8 cellular contexts compared by ENCODE assay signal in the genomic region with DNA sequence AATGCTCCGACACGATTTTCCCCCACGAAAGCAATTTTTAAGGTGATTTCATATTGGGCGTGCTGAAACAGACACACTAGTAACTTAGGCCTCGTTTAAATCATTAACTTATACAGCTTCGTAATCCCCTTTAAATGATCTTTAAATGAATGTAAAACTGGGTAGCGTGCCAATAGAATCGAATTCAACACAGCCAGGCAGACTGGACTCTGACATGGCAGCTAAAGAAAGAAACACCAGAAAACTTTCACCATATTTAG. TPM values are rescaled to one million over a fixed set of nuclear protein-coding genes. Genes with fewer than 3 reads are reported as not detected.
DNase-seq lines count a peak whose midpoint lies in the region; ATAC-seq, FAIRE-seq and TF ChIP-seq lines count a peak whose summit lies in the region.

No MANE protein-coding gene starts in this region.

- H4K20me1 ChIP-seq in endothelial cell of umbilical vein (replicated peaks; ENCODE audit: control insufficient read depth, extremely low read depth, insufficient read depth, low read length) = no peaks in the 10 kb centered on the region

- H3K36me3 Mint-ChIP-seq in osteocyte (ENCODE audit: unreplicated experiment) = no peaks in the 10 kb centered on the region

- peak overlapping the region; percentile 99 for H3K27ac ChIP-seq in C4-2B
- H3K27ac ChIP-seq in endothelial cell of umbilical vein (ENCODE audit: insufficient read depth, low read depth, low read length) = peak overlapping the region; percentile 98

- CTCF ChIA-PET in endothelial cell of umbilical vein (lab: Charles Lee) = interaction anchor here (1.4 to 5.1 kb wide), 2 partner anchors 14 to 1252 kb away, joined by 5 to 66 read pairs; no protein-coding TSS in a partner anchor

- no peak for TF ChIP-seq CTCF in C4-2B (conservative IDR thresholded peaks at IDR 0.05)
- no peak for TF ChIP-seq CTCF in endothelial cell of umbilical vein (IDR thresholded peaks at IDR 0.05; ENCODE audit: extremely low read depth in 1 of 2, insufficient read depth in 1 of 2, low read depth in 1 of 2, low read length in 2 of 2)
- no peak for TF ChIP-seq CTCF in osteocyte (IDR thresholded peaks at IDR 0.05)

- peaks cover 56% of the 10 kb centered on the region for H3K4me1 ChIP-seq in endothelial cell of umbilical vein (ENCODE audit: control insufficient read depth, extremely low read depth, insufficient read depth, low read length)

- DNase-seq in OCI-M1 (lab: John Stamatoyannopoulos, UW) (peak; percentile 69), endothelial cell of umbilical vein (ENCODE audit: low read depth, low spot score) (no peak), osteocyte (ENCODE audit: extremely low spot score, unreplicated experiment) (no peak), DMS53 (lab: John Stamatoyannopoulos, UW) (no peak)
- no peak for DNase-seq in stimulated activated CD4-positive, alpha-beta T cell treated with anti-CD3 and anti-CD28 coated beads, Interleukin-12 subunit alpha, Interleukin-12 subunit beta, amount 100 ng/mL, for 4 hours

- peak overlapping the region; percentile 57 for H3K4me2 ChIP-seq in endothelial cell of umbilical vein (ENCODE audit: insufficient read depth, low read length)

- no peaks in the 10 kb centered on the region for H3K9me1 ChIP-seq in endothelial cell of umbilical vein (replicated peaks; ENCODE audit: control insufficient read depth, extremely low read depth, insufficient read depth, low read length)

- no peak for TF ChIP-seq POLR2A in endothelial cell of umbilical vein (IDR thresholded peaks at IDR 0.05; ENCODE audit: low read depth, low read length)

- FAIRE-seq in endothelial cell of umbilical vein (lab: Jason Lieb, UNC) = no peak

- ATAC-seq in HG03354 (IDR thresholded peaks at IDR 0.05; ENCODE audit: poor library complexity, severe bottlenecking, unreplicated experiment) = no peak
- no peak for ATAC-seq in HG02759 (IDR thresholded peaks at IDR 0.05; ENCODE audit: unreplicated experiment)

- H3K27me3 ChIP-seq in endothelial cell of umbilical vein (ENCODE audit: control insufficient read depth in 2 of 2, insufficient read depth in 2 of 2, low read length in 2 of 2) = peaks cover 15 to 32% of the 10 kb centered on the region in 2 experiments

- peaks cover 54% of the 10 kb centered on the region for H3K4me1 Mint-ChIP-seq in osteocyte (ENCODE audit: unreplicated experiment)

- TSS peak; percentile 66 for BruUV-seq in endothelial cell of umbilical vein (replicated peaks; lab: Mats Ljungman, UMichigan)

- peak overlapping the region; percentile 25 to 51 (median 49) for H3K4me3 ChIP-seq in endothelial cell of umbilical vein (replicated peaks in 1 of 3; ENCODE audit: insufficient read depth in 1 of 3, low read depth in 1 of 3, low read length in 3 of 3)

- peak overlapping the region; percentile 90 for H3K27ac Mint-ChIP-seq in osteocyte (ENCODE audit: unreplicated experiment)

- H3K9ac ChIP-seq in endothelial cell of umbilical vein (replicated peaks; ENCODE audit: extremely low read depth, insufficient read depth, low read length) = peak overlapping the region; percentile 95

- H3K4me3 Mint-ChIP-seq in osteocyte (ENCODE audit: unreplicated experiment) = peak overlapping the region; percentile 72

- peaks cover 8% of the 10 kb centered on the region for H3K27me3 Mint-ChIP-seq in osteocyte (ENCODE audit: unreplicated experiment)

- H3K9me3 Mint-ChIP-seq in osteocyte (ENCODE audit: unreplicated experiment) = peaks cover 2% of the 10 kb centered on the region

- intact Hi-C loops in endothelial cell of umbilical vein (cut with micrococcal nuclease) = loop anchor here (5.0 kb wide), 3 partner anchors 97 to 1762 kb away; a partner anchor contains a TSS

- H3K36me3 ChIP-seq in endothelial cell of umbilical vein (ENCODE audit: control insufficient read depth in 2 of 2, extremely low read depth in 1 of 2, insufficient read depth in 2 of 2, low read length in 2 of 2) = no peaks in the 10 kb centered on the region

- H3K79me2 ChIP-seq in endothelial cell of umbilical vein (ENCODE audit: control insufficient read depth, insufficient read depth, low read length) = no peaks in the 10 kb centered on the region

- POLR2A ChIA-PET in endothelial cell of umbilical vein (lab: Charles Lee) = no interaction called here

- peak overlapping the region; percentile 83 for H2AFZ ChIP-seq in endothelial cell of umbilical vein (ENCODE audit: low read depth, low read length)

- dilution Hi-C loops in endothelial cell of umbilical vein (cut with MboI; ENCODE audit: extremely low pct_ligation_motif_present, low sequenced_read_pairs) = no loop called here

- no peaks in the 10 kb centered on the region for H3K9me3 ChIP-seq in endothelial cell of umbilical vein (replicated peaks; ENCODE audit: control insufficient read depth, insufficient read depth, low read length)

TF ChIP-seq in endothelial cell of umbilical vein, 7 proteins besides CTCF, POLR2A, EP300 and RAD21:
- TF ChIP-seq, protein P1, sequence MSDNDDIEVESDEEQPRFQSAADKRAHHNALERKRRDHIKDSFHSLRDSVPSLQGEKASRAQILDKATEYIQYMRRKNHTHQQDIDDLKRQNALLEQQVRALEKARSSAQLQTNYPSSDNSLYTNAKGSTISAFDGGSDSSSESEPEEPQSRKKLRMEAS (IDR thresholded peaks at IDR 0.05; ENCODE audit: insufficient read depth, insufficient read length) = no peak
- no peak for TF ChIP-seq POLR2AphosphoS5 (IDR thresholded peaks at IDR 0.05; ENCODE audit: insufficient read depth, low read depth, low read length)
- no peak for TF ChIP-seq FOS (IDR thresholded peaks at IDR 0.05; ENCODE audit: borderline replicate concordance, insufficient read depth, low read length)
- TF ChIP-seq EZH2 (IDR thresholded peaks at IDR 0.05; ENCODE audit: borderline replicate concordance, low read depth, low read length, severe bottlenecking) = no peak
- TF ChIP-seq MYC (IDR thresholded peaks at IDR 0.05; ENCODE audit: low read depth, low read length) = no peak
- no peak for TF ChIP-seq JUN (IDR thresholded peaks at IDR 0.05; ENCODE audit: borderline replicate concordance, insufficient read depth, insufficient read length, low read depth)
- TF ChIP-seq GATA2 (IDR thresholded peaks at IDR 0.05; ENCODE audit: insufficient read depth, insufficient read length, low read depth, low read length) = no peak

RNA-seq across cellular contexts. Expression of a gene that starts 2.4 kb away (rescaled TPM):
- 4.1 and 4.7 TPM in 2 replicates for total RNA-seq in endothelial cell of umbilical vein
- 29.1 and 31.9 TPM in 2 replicates for polyA plus RNA-seq in endothelial cell of umbilical vein
- 17.6 and 24.7 TPM in 2 replicates for polyA plus RNA-seq in endothelial cell of umbilical vein (2011; cell fraction: cytosol; rRNA removed)
- 45.9 and 86.9 TPM in 2 replicates for polyA plus RNA-seq in endothelial cell of umbilical vein (2011; cell fraction: nucleus; rRNA removed)
- 5.9 and 7.0 TPM in 2 replicates for polyA plus RNA-seq in endothelial cell of umbilical vein (2012)
- polyA minus RNA-seq in endothelial cell of umbilical vein = 17.6 and 19.0 TPM in 2 replicates
- polyA minus RNA-seq in endothelial cell of umbilical vein (2011; cell fraction: cytosol; rRNA and poly(A)+ RNA removed) = 58.7 TPM
- 17.6 and 41.4 TPM in 2 replicates for polyA minus RNA-seq in endothelial cell of umbilical vein (2011; cell fraction: nucleus; rRNA and poly(A)+ RNA removed)
- total RNA-seq in osteocyte = 9.3 and 11.9 TPM in 2 replicates
